Comparison of ENCODE assay signal across 7 cellular contexts in genomic region chr3:191329654-191330308, GRCh38. TPM values are rescaled to one million over a fixed set of nuclear protein-coding genes. Genes with fewer than 3 reads are reported as not detected.
DNase-seq lines count a peak whose midpoint lies in the region; ATAC-seq lines count a peak whose summit lies in the region.

No MANE protein-coding gene starts in this region.

- H3K4me1 Mint-ChIP-seq in stimulated activated naive CD8-positive, alpha-beta T cell treated with anti-CD3 and anti-CD28 coated beads, Interleukin-15, Interleukin-2, amounts not matched to agents 100 ng/mL and 50 ng/mL, for 24 hours (ENCODE audit: low read depth), result peaks cover 39% of the 10 kb centered on the region

- H3K4me1 ChIP-seq in ES-I3 (ENCODE audit: insufficient read depth, low read length), result peaks cover 22% of the 10 kb centered on the region

- peak overlapping the region; percentile 76 for H3K4me3 Mint-ChIP-seq in stimulated activated naive CD8-positive, alpha-beta T cell treated with anti-CD3 and anti-CD28 coated beads, Interleukin-15, Interleukin-2, amounts not matched to agents 100 ng/mL and 50 ng/mL, for 24 hours

- H3K4me3 ChIP-seq in SK-N-MC, result peak overlapping the region; percentile 91

- H3K27ac ChIP-seq in SK-N-MC, result peak overlapping the region; percentile 48; the same call in 1 of the 2 replicates
- H3K27ac ChIP-seq in cingulate gyrus (ENCODE audit: low read depth, low read length), result peak overlapping the region; percentile 41

- ATAC-seq in GM21381 (IDR thresholded peaks at IDR 0.05; ENCODE audit: unreplicated experiment), result peak; percentile 20
- ATAC-seq in HG03571 (IDR thresholded peaks at IDR 0.05; ENCODE audit: unreplicated experiment), result peak; percentile 23
- ATAC-seq in left lobe of liver, result peak; percentile 76

- H3K9me3 ChIP-seq in ES-I3 (ENCODE audit: control insufficient read depth, insufficient read depth, low read length) (no peaks in the 10 kb centered on the region), SK-N-MC (ENCODE audit: low read depth, low read length) (no peaks in the 10 kb centered on the region)

- peak overlapping the region; percentile 74 for H3K27ac Mint-ChIP-seq in stimulated activated naive CD8-positive, alpha-beta T cell treated with anti-CD3 and anti-CD28 coated beads, Interleukin-15, Interleukin-2, amounts not matched to agents 100 ng/mL and 50 ng/mL, for 24 hours

- DNase-seq in SK-N-MC (ENCODE audit: low read depth, low spot score) (no peak), left lobe of liver (ENCODE audit: low spot score) (peak; percentile 68)

- H3K9me3 Mint-ChIP-seq in stimulated activated naive CD8-positive, alpha-beta T cell treated with anti-CD3 and anti-CD28 coated beads, Interleukin-15, Interleukin-2, amounts not matched to agents 100 ng/mL and 50 ng/mL, for 24 hours, result peaks cover 4% of the 10 kb centered on the region

- no peaks in the 10 kb centered on the region for H3K36me3 ChIP-seq in ES-I3 (ENCODE audit: insufficient read depth, low read length)
- no peaks in the 10 kb centered on the region for H3K36me3 ChIP-seq in SK-N-MC (ENCODE audit: insufficient read depth, low read length)

- H3K36me3 Mint-ChIP-seq in stimulated activated naive CD8-positive, alpha-beta T cell treated with anti-CD3 and anti-CD28 coated beads, Interleukin-15, Interleukin-2, amounts not matched to agents 100 ng/mL and 50 ng/mL, for 24 hours (ENCODE audit: low read depth), result no peaks in the 10 kb centered on the region

- peak overlapping the region; percentile 86 for H3K9ac ChIP-seq in ES-I3 (ENCODE audit: low read depth, low read length)
- peak overlapping the region; percentile 95 for H3K9ac ChIP-seq in SK-N-MC (ENCODE audit: insufficient read length)

- H3K27me3 Mint-ChIP-seq in stimulated activated naive CD8-positive, alpha-beta T cell treated with anti-CD3 and anti-CD28 coated beads, Interleukin-15, Interleukin-2, amounts not matched to agents 100 ng/mL and 50 ng/mL, for 24 hours, result peaks cover 34% of the 10 kb centered on the region

RNA-seq across cellular contexts. Expression of gene UTS2B, which starts 0.5 kb away (rescaled TPM):
- total RNA-seq in left lobe of liver, result 0.15 TPM

RNA-seq across cellular contexts. Expression of gene CCDC50, which starts 0.6 kb away (rescaled TPM):
- 35.8 TPM for total RNA-seq in left lobe of liver

Comparison
In these comparisons a context has a peak if more than half of its experiments do, and no peak if none do; other contexts are left out.
1. ATAC-seq: peak in every context shown above with its lines; median percentile 76 in left lobe of liver; 23 in HG03571; 20 in GM21381.